ENCODE assay signal across 8 cellular contexts in the genomic region with DNA sequence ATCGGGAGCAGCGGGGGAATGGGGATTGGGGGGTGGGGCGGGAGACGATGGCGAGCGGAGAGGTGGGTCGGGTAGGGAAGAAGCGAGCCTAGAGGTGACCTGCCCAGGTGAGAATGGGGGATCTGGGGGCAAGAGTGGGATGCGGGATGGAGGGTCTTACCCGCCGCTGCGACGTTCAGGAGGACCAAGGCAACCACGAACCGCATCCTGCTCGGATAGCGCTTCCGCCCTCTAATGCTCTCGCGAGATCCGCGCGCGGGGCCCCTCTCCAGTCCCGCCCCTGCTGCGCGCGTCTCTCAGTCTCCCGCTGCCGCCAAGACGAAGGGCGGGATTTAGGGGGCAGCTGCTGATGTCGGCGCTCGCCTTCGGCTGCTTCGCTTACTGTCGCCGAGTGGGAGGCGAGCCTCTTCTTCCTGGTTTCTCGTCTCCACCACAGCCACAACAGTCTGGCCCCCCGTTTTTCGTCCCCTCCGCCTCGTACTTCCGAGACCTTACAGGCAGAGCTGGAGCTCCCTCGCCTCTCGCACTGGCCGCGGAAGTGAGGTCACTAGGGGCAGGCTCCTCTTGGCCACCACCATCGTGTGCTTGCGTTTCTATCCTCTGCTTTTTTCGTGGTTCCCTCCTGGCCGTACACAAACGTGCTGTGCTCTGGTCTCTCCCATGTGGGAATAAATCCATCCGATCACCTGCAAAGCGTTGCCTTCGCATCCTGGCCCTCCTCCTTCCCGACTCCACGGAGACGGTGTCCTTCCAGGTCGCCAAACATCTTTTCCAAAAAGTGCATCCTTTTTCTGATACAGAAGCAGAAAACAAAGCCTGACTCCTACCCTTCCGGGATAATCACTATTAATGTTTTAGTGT. TPM values are rescaled to one million over a fixed set of nuclear protein-coding genes. Genes with fewer than 3 reads are reported as not detected.
A peak's percentile ranks its signal among the peaks of the same experiment; 100 is the strongest.
DNase-seq lines count a peak whose midpoint lies in the region; ATAC-seq and TF ChIP-seq lines count a peak whose summit lies in the region.

Gene TGOLN2 (minus strand): TSS at position 233 of the 861 bp plus-strand sequence. CDS start 27 bp downstream, at position 206.

- ATAC-seq in natural killer cell treated with Interleukin-12 subunit alpha and Interleukin-12 subunit beta and Interleukin-15 and Interleukin-18, amount 100 ng/mL, for 72 hours, result peak; percentile 94 to 98

- no peaks in the 10 kb centered on the region for H3K27me3 Mint-ChIP-seq in natural killer cell treated with Interleukin-12 subunit alpha and Interleukin-12 subunit beta and Interleukin-15 and Interleukin-18, amount 100 ng/mL, for 72 hours

- H3K36me3 ChIP-seq in H7 (replicated peaks; ENCODE audit: control insufficient read depth, insufficient read depth, low read length), result peaks cover 8% of the 10 kb centered on the region

- H3K27me3 ChIP-seq in H7 (ENCODE audit: control insufficient read depth, insufficient read depth, low read length), result no peaks in the 10 kb centered on the region

- H3K36me3 Mint-ChIP-seq in natural killer cell treated with Interleukin-12 subunit alpha and Interleukin-12 subunit beta and Interleukin-15 and Interleukin-18, amount 100 ng/mL, for 72 hours, result peaks cover 38% of the 10 kb centered on the region

- H3K9me3 Mint-ChIP-seq in natural killer cell treated with Interleukin-12 subunit alpha and Interleukin-12 subunit beta and Interleukin-15 and Interleukin-18, amount 100 ng/mL, for 72 hours, result no peaks in the 10 kb centered on the region

- TF ChIP-seq CTCF in fibroblast of pulmonary artery (IDR thresholded peaks at IDR 0.05; ENCODE audit: low read length, missing control alignments), result no peak

- peak within 1 kb of the TSS; percentile 98 to 99 for H3K27ac Mint-ChIP-seq in natural killer cell treated with Interleukin-12 subunit alpha and Interleukin-12 subunit beta and Interleukin-15 and Interleukin-18, amount 100 ng/mL, for 72 hours

- peak; percentile 95 for DNase-seq in ELR (ENCODE audit: low read depth)
- peak; percentile 98 for DNase-seq in H7
- DNase-seq in M059J (ENCODE audit: low read depth), result peak; percentile 90
- peak; percentile 87 for DNase-seq in activated T-helper 9 cell treated with anti-CD3 and anti-CD28 coated beads, Interleukin-2, amount 50 U/mL, for 16 hours (ENCODE audit: low read depth)
- DNase-seq in fibroblast of pulmonary artery (ENCODE audit: low read depth), result peak; percentile 90
- DNase-seq in natural killer cell treated with Interleukin-12 subunit alpha and Interleukin-12 subunit beta and Interleukin-15 and Interleukin-18, amount 100 ng/mL, for 72 hours (ENCODE audit: low spot score), result peak; percentile 97
- peak; percentile 91 for DNase-seq in stimulated activated naive CD4-positive, alpha-beta T cell treated with Interleukin-2 at 50 U/mL for 16 hours (lab: John Stamatoyannopoulos, UW)

- peaks cover 28 to 50% of the 10 kb centered on the region in 2 donors for H3K4me1 Mint-ChIP-seq in natural killer cell treated with Interleukin-12 subunit alpha and Interleukin-12 subunit beta and Interleukin-15 and Interleukin-18, amount 100 ng/mL, for 72 hours (ENCODE audit: low read depth in 2 of 2)

- H3K4me3 ChIP-seq in H7 (ENCODE audit: insufficient read depth, low read depth, low read length) (peak within 1 kb of the TSS; percentile 82), fibroblast of pulmonary artery (replicated peaks; ENCODE audit: low read depth, low read length) (peak within 1 kb of the TSS; percentile 86)

- TF ChIP-seq POLR2A in Raji (IDR thresholded peaks at IDR 0.05; ENCODE audit: insufficient read depth, low read depth, low read length), result peak; percentile 99

- peak within 1 kb of the TSS; percentile 98 for H3K4me3 Mint-ChIP-seq in natural killer cell treated with Interleukin-12 subunit alpha and Interleukin-12 subunit beta and Interleukin-15 and Interleukin-18, amount 100 ng/mL, for 72 hours

RNA-seq across cellular contexts. Expression of gene TGOLN2, which starts in this region (rescaled TPM):
- 33.0 and 37.0 TPM in 2 replicates for total RNA-seq in H7 (2014; rRNA removed; shearing (Covaris generic))
- total RNA-seq in M059J (2014; rRNA removed; shearing (Covaris generic)), result 88.8 and 134 TPM in 2 replicates
- total RNA-seq in natural killer cell treated with Interleukin-12 subunit alpha and Interleukin-12 subunit beta and Interleukin-15 and Interleukin-18, amount 100 ng/mL, for 72 hours, result 100 to 1,000 TPM; 133 to 174 TPM

Comparison
In these comparisons a context has a peak if more than half of its experiments do, and no peak if none do; other contexts are left out.
1. Peak in every context shown above with its lines: DNase-seq, ATAC-seq and H3K4me3 ChIP-seq.